In genomic region chr6:7004581-7005297, GRCh38 we compare ENCODE assay signal across 27 cellular contexts.
A peak's percentile ranks its signal among the peaks of the same experiment; 100 is the strongest.
DNase-seq lines count a peak whose midpoint lies in the region; ATAC-seq and TF ChIP-seq lines count a peak whose summit lies in the region.
"Had no signal": no experiment of that assay in that cellular context is flagged by ENCODE, and none has a peak within 500 bp of the region (broad histone marks: within the 10 kb centered on the region; RNA-seq: fewer than 3 reads in every experiment).

No MANE protein-coding gene starts in this region.

- H3K36me3 ChIP-seq in GM23248 (ENCODE audit: low read depth) (no peaks in the 10 kb centered on the region), trophoblast cell (ENCODE audit: control insufficient read depth in 1 of 2, insufficient read depth in 2 of 2, low read length in 2 of 2) (no peaks in the 10 kb centered on the region), transverse colon (no peaks in the 10 kb centered on the region)
- no peaks in the 10 kb centered on the region for H3K36me3 ChIP-seq in effector memory CD4-positive, alpha-beta T cell (ENCODE audit: control insufficient read depth, insufficient read depth, low read length)
- H3K36me3 ChIP-seq: esophagus squamous epithelium had no signal

- H3K4me2 ChIP-seq in GM23248 (ENCODE audit: unreplicated experiment) (no peak overlapping the region), trophoblast cell (ENCODE audit: low read length) (no peak overlapping the region)
- H3K4me2 ChIP-seq: hepatocyte had no signal

- H3K23ac ChIP-seq in trophoblast cell (ENCODE audit: low read length) = no peak overlapping the region

- ATAC-seq in esophagus mucosa (peak; percentile 45), GM21825 (IDR thresholded peaks at IDR 0.05; ENCODE audit: unreplicated experiment) (no peak)
- ATAC-seq: activated CD4-positive, CD25-positive, alpha-beta regulatory T cell treated with anti-CD3 and anti-CD28 coated beads, Interleukin-2, amount 50 U/mL, for 24 hours; activated CD8-positive, alpha-beta memory T cell treated with anti-CD3 and anti-CD28 coated beads, Interleukin-2, amount 10 ng/mL, durations not matched to agents 7 days and 5 days; natural killer cell treated with Interleukin-12 subunit alpha and Interleukin-12 subunit beta and Interleukin-15 and Interleukin-18, amount 100 ng/mL, for 72 hours; stimulated activated naive B cell treated with anti-CD40 and anti-IgM and Interleukin-4, amounts not matched to agents 10 μg/mL and 1 μg/mL and 100 μg/mL, for 72 hours had no signal

- peak overlapping the region; percentile 32 for H4K8ac ChIP-seq in trophoblast cell (ENCODE audit: low read depth, low read length)

- H3K27ac ChIP-seq in GM23248 (no peak overlapping the region), trophoblast cell (ENCODE audit: low read depth, low read length) (no peak overlapping the region), transverse colon (no peak overlapping the region)
- H3K27ac ChIP-seq in effector memory CD4-positive, alpha-beta T cell (ENCODE audit: insufficient read depth, low read length, poor library complexity, severe bottlenecking) = no peak overlapping the region
- H3K27ac ChIP-seq: esophagus squamous epithelium, hepatocyte had no signal

- 22 to 29% methylated on average over 8 of the region's 8 CpGs for WGBS in GM23248 (ENCODE audit: low coverage in 1 of 2, low lambda C conversion rate in 2 of 2, missing lambda C conversion rate in 2 of 2), 2 experiments
- no CpG with 5 or more reads among the region's 8 CpGs for WGBS in trophoblast cell (ENCODE audit: extremely low coverage, insufficient coverage, insufficient read length)
- WGBS in transverse colon (ENCODE audit: low coverage in 1 of 2), 2 donors = 69 to 73% methylated on average over 5 to 8 of the region's 8 CpGs

- no peak for TF ChIP-seq POLR2A in transverse colon (IDR thresholded peaks at IDR 0.05)

- H3K9me3 ChIP-seq in GM23248 (ENCODE audit: low read depth) = no peaks in the 10 kb centered on the region
- no peaks in the 10 kb centered on the region for H3K9me3 ChIP-seq in trophoblast cell (ENCODE audit: insufficient read depth, low read depth, low read length)
- H3K9me3 ChIP-seq in transverse colon = no peaks in the 10 kb centered on the region
- no peaks in the 10 kb centered on the region for H3K9me3 ChIP-seq in effector memory CD4-positive, alpha-beta T cell (ENCODE audit: control insufficient read depth, low read length)
- H3K9me3 ChIP-seq: esophagus squamous epithelium had no signal

- H2BK5ac ChIP-seq in trophoblast cell (ENCODE audit: low read depth, low read length, poor library complexity) = no peak overlapping the region

- H3K4me3 ChIP-seq in GM23248 (no peak overlapping the region), trophoblast cell (ENCODE audit: low read depth, low read length) (no peak overlapping the region), transverse colon (no peak overlapping the region)
- H3K4me3 ChIP-seq in effector memory CD4-positive, alpha-beta T cell (ENCODE audit: insufficient read depth, low read depth, low read length, poor library complexity, severe bottlenecking) = no peak overlapping the region
- H3K4me3 ChIP-seq: esophagus squamous epithelium, hepatocyte, lung had no signal

- H3K14ac ChIP-seq in trophoblast cell (ENCODE audit: low read length) = peak overlapping the region; percentile 49

- peaks cover 17% of the 10 kb centered on the region for H3K79me1 ChIP-seq in trophoblast cell (ENCODE audit: low read length)

- no peaks in the 10 kb centered on the region for H3F3A ChIP-seq in GM23248 (ENCODE audit: insufficient read depth)

- DNase-seq in GM23248 = peak; percentile 21
- peak; percentile 66 for DNase-seq in SK-MEL-5 (ENCODE audit: low read depth, low spot score)
- DNase-seq in trophoblast cell = no peak
- DNase-seq in epidermal melanocyte (ENCODE audit: insufficient read length, low spot score) = no peak
- DNase-seq in transverse colon = no peak
- DNase-seq in effector memory CD4-positive, alpha-beta T cell = no peak
- DNase-seq: activated CD4-positive, alpha-beta T cell treated with anti-CD3 and anti-CD28 coated beads, Interleukin-2, amount 50 U/mL, for 4 hours; activated CD8-positive, alpha-beta memory T cell treated with anti-CD3 and anti-CD28 coated beads, Interleukin-2, amount 10 ng/mL, durations not matched to agents 7 days and 5 days; activated gamma-delta T cell treated with Interleukin-2 at 50 U/mL for 16 hours; activated T-cell treated with anti-CD3 and anti-CD28 coated beads, Interleukin-2, amount 50 U/mL, for 48 hours; CD4-positive, CD25-positive, alpha-beta regulatory T cell; central memory CD4-positive, alpha-beta T cell; EL; esophagus squamous epithelium; H7; NCI-H1436; NCI-H2081 treated with DMSO at 0.1 percent for 48 hours; NCI-H345; NCI-H748 treated with DMSO at 0.1 percent for 48 hours; stimulated activated naive B cell treated with anti-CD40 and anti-IgM and Interleukin-4, amounts not matched to agents 10 μg/mL and 1 μg/mL and 100 μg/mL, for 72 hours; substantia nigra had no signal

- no peaks in the 10 kb centered on the region for H4K20me1 ChIP-seq in GM23248 (ENCODE audit: insufficient read depth)

- in situ Hi-C loops in GM23248 (cut with MboI) (no loop called here), SK-MEL-5 (cut with HindIII; ENCODE audit: low pct_unique_long_range_greater_than_20kb, low sequenced_read_pairs) (no loop called here), transverse colon (cut with MboI; ENCODE audit: low pct_ligation_motif_present in 1 of 4, low pct_unique_long_range_greater_than_20kb in 1 of 4, low sequenced_read_pairs in 3 of 4) (no loop called here)

- H3K4ac ChIP-seq in trophoblast cell (ENCODE audit: low read depth, low read length) = no peak overlapping the region

- TF ChIP-seq CTCF in transverse colon (IDR thresholded peaks at IDR 0.05) = no peak

- no peak overlapping the region for H3K9ac ChIP-seq in GM23248
- H3K9ac ChIP-seq in trophoblast cell (ENCODE audit: low read length) = no peak overlapping the region

- H3K79me2 ChIP-seq in GM23248 (ENCODE audit: insufficient read depth) = no peaks in the 10 kb centered on the region
- no peaks in the 10 kb centered on the region for H3K79me2 ChIP-seq in trophoblast cell (ENCODE audit: control insufficient read depth, insufficient read depth, low read length, poor library complexity)
- H3K79me2 ChIP-seq: hepatocyte had no signal

- peak overlapping the region; percentile 43 for H2BK120ac ChIP-seq in trophoblast cell (ENCODE audit: insufficient read depth, low read length, poor library complexity)

- no peaks in the 10 kb centered on the region for H3K9me2 ChIP-seq in GM23248 (ENCODE audit: insufficient read depth)

- H2BK12ac ChIP-seq in trophoblast cell (ENCODE audit: low read length) = peak overlapping the region; percentile 74

- H4K91ac ChIP-seq in trophoblast cell (ENCODE audit: low read depth, low read length) = peak overlapping the region; percentile 50

- peak overlapping the region; percentile 13 for H2AK5ac ChIP-seq in trophoblast cell (ENCODE audit: low read length)

- no peak for TF ChIP-seq EP300 in transverse colon (IDR thresholded peaks at IDR 0.05; ENCODE audit: low read depth)

- H4K12ac ChIP-seq in trophoblast cell (ENCODE audit: low read depth, low read length) = no peak overlapping the region

- 0 out of 2 replicates have a peak overlapping the region, but pooled peaks have one; percentile 17 for H2AFZ ChIP-seq in GM23248
- peak overlapping the region; percentile 11 for H2AFZ ChIP-seq in trophoblast cell (ENCODE audit: insufficient read depth, low read length, poor library complexity)
- H2AFZ ChIP-seq: hepatocyte had no signal

- no peaks in the 10 kb centered on the region for H3K27me3 ChIP-seq in GM23248 (replicated peaks; ENCODE audit: insufficient read depth)
- H3K27me3 ChIP-seq in trophoblast cell (ENCODE audit: insufficient read depth, low read length) = no peaks in the 10 kb centered on the region
- no peaks in the 10 kb centered on the region for H3K27me3 ChIP-seq in transverse colon
- no peaks in the 10 kb centered on the region for H3K27me3 ChIP-seq in effector memory CD4-positive, alpha-beta T cell (replicated peaks; ENCODE audit: control insufficient read depth, insufficient read depth, low read length, poor library complexity, severe bottlenecking)
- H3K27me3 ChIP-seq: esophagus squamous epithelium, hepatocyte had no signal

- no peaks in the 10 kb centered on the region for H3K4me1 ChIP-seq in GM23248 (ENCODE audit: insufficient read depth)
- peaks cover 4 to 9% of the 10 kb centered on the region in 2 experiments for H3K4me1 ChIP-seq in trophoblast cell (ENCODE audit: control insufficient read depth in 1 of 2, insufficient read depth in 2 of 2, low read length in 2 of 2)
- no peaks in the 10 kb centered on the region for H3K4me1 ChIP-seq in transverse colon
- no peaks in the 10 kb centered on the region for H3K4me1 ChIP-seq in effector memory CD4-positive, alpha-beta T cell (ENCODE audit: control insufficient read depth, insufficient read depth, low read length, poor library complexity, severe bottlenecking)

- intact Hi-C loops in transverse colon (cut with DNase I; ENCODE audit: low total_unique reads) = no loop called here

- H3K18ac ChIP-seq in trophoblast cell (ENCODE audit: low read length) = peak overlapping the region; percentile 16

Comparison
In these comparisons a context has a peak if more than half of its experiments do, and no peak if none do; other contexts are left out.
1. DNase-seq: peak in GM23248 (single experiment) and SK-MEL-5 (single experiment); none in trophoblast cell (0 of 2), epidermal melanocyte (single experiment), transverse colon (single experiment) and effector memory CD4-positive, alpha-beta T cell (0 of 3).